ENCODE assay signal across 11 cellular contexts in the genomic region with DNA sequence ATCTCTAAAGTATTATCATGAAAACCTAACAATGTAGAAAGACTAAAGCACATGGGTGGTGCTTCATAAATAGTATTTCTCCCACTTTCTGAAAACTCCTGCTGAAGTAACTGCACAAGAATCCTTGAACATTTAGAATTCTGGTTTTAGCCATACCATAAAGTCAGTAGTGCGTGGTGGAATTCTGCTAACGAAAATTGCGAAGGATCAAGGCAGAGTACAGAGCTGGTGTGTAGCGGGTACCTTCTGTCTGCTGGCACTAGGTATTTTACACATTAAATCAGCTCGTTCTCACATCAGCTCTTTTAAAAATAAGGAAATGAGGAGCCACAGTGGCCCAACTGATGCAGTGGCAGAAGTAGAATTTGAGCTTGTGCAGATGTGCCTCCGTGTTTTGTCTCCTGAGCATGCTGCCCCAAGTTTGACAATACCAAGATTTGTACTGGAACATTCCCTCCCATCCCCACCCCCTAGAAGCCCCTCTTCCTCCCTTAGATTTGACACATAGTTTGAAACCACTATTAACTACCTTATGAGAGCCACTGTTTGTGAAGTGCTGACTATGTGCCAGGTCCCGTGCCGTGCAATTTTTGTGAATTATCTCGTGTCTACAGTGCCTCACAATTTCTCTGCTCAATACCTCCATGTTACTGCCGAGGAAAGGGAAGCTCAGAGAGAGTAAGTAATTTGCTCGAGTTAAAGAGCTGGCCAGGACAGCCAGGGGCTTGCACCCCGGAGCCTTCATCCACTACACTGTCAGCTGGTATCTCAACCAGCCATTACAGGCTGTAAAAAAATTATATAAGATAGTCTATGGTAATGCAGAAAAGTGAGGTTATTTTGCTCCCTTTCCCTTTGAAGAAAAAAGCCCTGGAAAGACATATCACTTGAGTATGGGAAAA.
A peak's percentile ranks its signal among the peaks of the same experiment; 100 is the strongest.
DNase-seq lines count a peak whose midpoint lies in the region; ATAC-seq and TF ChIP-seq lines count a peak whose summit lies in the region.
"Had no signal": no experiment of that assay in that cellular context is flagged by ENCODE, and none has a peak within 500 bp of the region (broad histone marks: within the 10 kb centered on the region; RNA-seq: fewer than 3 reads in every experiment).

No MANE protein-coding gene starts in this region.

- peaks cover 45% of the 10 kb centered on the region for H3K4me1 Mint-ChIP-seq in chondrocyte (ENCODE audit: low read depth)

- peak overlapping the region in 2 of 4 donors; percentile 49 to 81 for H3K27ac ChIP-seq in Peyer's patch

- H3K4me3 ChIP-seq in skeletal muscle cell (ENCODE audit: low read depth, low read length) (peak overlapping the region; percentile 37), Peyer's patch (no peak overlapping the region)

- ATAC-seq in GM18870 (IDR thresholded peaks at IDR 0.05; ENCODE audit: unreplicated experiment) (peak; percentile 5), HG03108 (IDR thresholded peaks at IDR 0.05; ENCODE audit: unreplicated experiment) (peak; percentile 17)

- H3K9me3 Mint-ChIP-seq in chondrocyte (ENCODE audit: low read depth) = no peaks in the 10 kb centered on the region
- H3K9me3 Mint-ChIP-seq: IgD-negative memory B cell had no signal

- H3K36me3 Mint-ChIP-seq in chondrocyte (ENCODE audit: low read depth) = peaks cover 6% of the 10 kb centered on the region
- H3K36me3 Mint-ChIP-seq: naive B cell had no signal

- no peaks in the 10 kb centered on the region for H3K27me3 ChIP-seq in Peyer's patch

- no peak for TF ChIP-seq CTCF in chondrocyte (IDR thresholded peaks at IDR 0.05)
- TF ChIP-seq CTCF in Peyer's patch (IDR thresholded peaks at IDR 0.05) = no peak

- H3K27ac Mint-ChIP-seq in chondrocyte (ENCODE audit: unreplicated experiment) = peak overlapping the region; percentile 97

- peaks cover 2% of the 10 kb centered on the region for H3K27me3 Mint-ChIP-seq in chondrocyte (ENCODE audit: low read depth)

- DNase-seq in chondrocyte (ENCODE audit: low spot score) (no peak), skeletal muscle cell (ENCODE audit: low read depth) (no peak), dermis blood vessel endothelial cell (no peak), Peyer's patch (no peak)
- DNase-seq in activated CD8-positive, alpha-beta memory T cell treated with anti-CD3 and anti-CD28 coated beads, Interleukin-2, amount 50 U/mL, for 4 hours = no peak
- no peak for DNase-seq in central memory CD4-positive, alpha-beta T cell
- DNase-seq: T-helper 1 cell had no signal

- H3K36me3 ChIP-seq in Peyer's patch = no peaks in the 10 kb centered on the region

- H3K4me1 ChIP-seq in Peyer's patch = peaks cover 0 to 6% (median 0%) of the 10 kb centered on the region in 4 donors

- TF ChIP-seq POLR2A in Peyer's patch (IDR thresholded peaks at IDR 0.05) = no peak

- no peaks in the 10 kb centered on the region for H3K9me3 ChIP-seq in Peyer's patch

- peak overlapping the region; percentile 64 for H3K4me3 Mint-ChIP-seq in chondrocyte (ENCODE audit: unreplicated experiment)
